In genomic region chr10:103069453-103070331, GRCh38 we compare ENCODE assay signal across 8 cellular contexts.
DNase-seq lines count a peak whose midpoint lies in the region; ATAC-seq, FAIRE-seq and TF ChIP-seq lines count a peak whose summit lies in the region.

No MANE protein-coding gene starts in this region.

- H3K4me1 ChIP-seq in RWPE2 (ENCODE audit: insufficient read depth, poor library complexity, severe bottlenecking) (no peaks in the 10 kb centered on the region), cardiac muscle cell (ENCODE audit: low read depth) (peaks cover 7% of the 10 kb centered on the region)

- no peak overlapping the region for H3K27ac ChIP-seq in RWPE2 (ENCODE audit: poor library complexity, severe bottlenecking)
- no peak overlapping the region for H3K27ac ChIP-seq in cardiac muscle cell

- peak; percentile 91 for FAIRE-seq in GM18507 (lab: Jason Lieb, UNC)

- DNase-seq in AG09309 (ENCODE audit: low read depth) (peak; percentile 11), GM18507 (ENCODE audit: extremely low spot score, insufficient read length, low read depth) (peak; percentile 32), RWPE2 (ENCODE audit: low spot score) (no peak), cardiac muscle cell (ENCODE audit: low read depth in 1 of 2, low spot score in 1 of 2) (peak; percentile 64 to 78), retinal pigment epithelial cell (ENCODE audit: low read depth) (no peak), SIG-M5 (lab: John Stamatoyannopoulos, UW) (no peak)
- peak; percentile 75 for DNase-seq in activated naive CD4-positive, alpha-beta T cell treated with Interleukin-2 at 50 U/mL for 16 hours

- ATAC-seq in HG03565 (IDR thresholded peaks at IDR 0.05; ENCODE audit: unreplicated experiment) = peak; percentile 53
- peak; percentile 83 for ATAC-seq in RWPE2 (ENCODE audit: low read depth)

- H3K27me3 ChIP-seq in RWPE2 (ENCODE audit: insufficient read depth, poor library complexity, severe bottlenecking) (no peaks in the 10 kb centered on the region), cardiac muscle cell (no peaks in the 10 kb centered on the region)

- H3K9me3 ChIP-seq in RWPE2 (ENCODE audit: severe bottlenecking) (no peaks in the 10 kb centered on the region), cardiac muscle cell (ENCODE audit: low read depth) (no peaks in the 10 kb centered on the region)

- peak; percentile 70 for TF ChIP-seq CTCF in AG09309 (IDR thresholded peaks at IDR 0.05; ENCODE audit: control insufficient read depth, insufficient read depth, low read depth, low read length, missing control alignments)
- peak; percentile 85 for TF ChIP-seq CTCF in RWPE2 (IDR thresholded peaks at IDR 0.05; ENCODE audit: poor library complexity, severe bottlenecking)
- peak; percentile 67 for TF ChIP-seq CTCF in cardiac muscle cell (IDR thresholded peaks at IDR 0.05; ENCODE audit: low read depth, low read length)
- TF ChIP-seq CTCF in retinal pigment epithelial cell (conservative IDR thresholded peaks at IDR 0.05; ENCODE audit: low read depth, low read length) = peak; percentile 75

- H3K4me3 ChIP-seq in AG09309 (ENCODE audit: control insufficient read depth, low read depth, low read length) (no peak overlapping the region), RWPE2 (ENCODE audit: severe bottlenecking) (no peak overlapping the region), cardiac muscle cell (no peak overlapping the region), retinal pigment epithelial cell (ENCODE audit: low read length) (no peak overlapping the region)

- H3K36me3 ChIP-seq in RWPE2 (ENCODE audit: low read depth) (no peaks in the 10 kb centered on the region), cardiac muscle cell (no peaks in the 10 kb centered on the region)

Comparison
In these comparisons a context has a peak if more than half of its experiments do, and no peak if none do; other contexts are left out.
1. DNase-seq: peak in AG09309 (single experiment), GM18507 (single experiment), activated naive CD4-positive, alpha-beta T cell treated with Interleukin-2 at 50 U/mL for 16 hours (single experiment) and cardiac muscle cell (2 of 2); none in RWPE2 (single experiment), retinal pigment epithelial cell (single experiment) and SIG-M5 (single experiment).
2. Peak in every context shown above with its lines, with median percentiles within 50 percentile points of each other: CTCF ChIP-seq.